Comparison of ENCODE assay signal across 8 cellular contexts in genomic region chr4:179307297-179308136, GRCh38.
DNase-seq lines count a peak whose midpoint lies in the region; TF ChIP-seq lines count a peak whose summit lies in the region.

No MANE protein-coding gene starts in this region.

- no peak overlapping the region for H3K27ac ChIP-seq in H9 (ENCODE audit: insufficient read length, low read depth, low read length)

- peaks cover 16 to 18% of the 10 kb centered on the region in 2 experiments for H3K9me3 Mint-ChIP-seq in H9
- H3K9me3 Mint-ChIP-seq in neural crest cell: peaks cover 10% of the 10 kb centered on the region

- no peak overlapping the region for H3K4ac ChIP-seq in H9 (ENCODE audit: low read depth, low read length)

- H4K20me1 ChIP-seq in H9 (ENCODE audit: control insufficient read depth, insufficient read depth, insufficient read length): no peaks in the 10 kb centered on the region

- peaks cover 13 to 19% (median 16%) of the 10 kb centered on the region in 3 experiments for H3K36me3 Mint-ChIP-seq in H9 (ENCODE audit: insufficient read depth in 1 of 3, low read depth in 3 of 3)
- H3K36me3 Mint-ChIP-seq in neural crest cell (ENCODE audit: low read depth): peaks cover 3% of the 10 kb centered on the region

- H3K79me1 ChIP-seq in H9 (ENCODE audit: insufficient read depth, low read depth, low read length, poor library complexity, severe bottlenecking): no peaks in the 10 kb centered on the region

- TF ChIP-seq CTCF in AG09319 (IDR thresholded peaks at IDR 0.05; ENCODE audit: low read depth, low read length) (peak; percentile 55), H9 (conservative IDR thresholded peaks at IDR 0.05) (peak; percentile 89), cardiac fibroblast (IDR thresholded peaks at IDR 0.05; ENCODE audit: low read depth, low read length) (peak; percentile 67), neural crest cell (conservative IDR thresholded peaks at IDR 0.05) (peak; percentile 80)

- H4K8ac ChIP-seq in H9 (replicated peaks; ENCODE audit: insufficient read length, low read depth, low read length): no peak overlapping the region

- H2BK5ac ChIP-seq in H9 (ENCODE audit: insufficient read length, low read length): no peak overlapping the region

- no peak overlapping the region for H2AFZ ChIP-seq in H9 (ENCODE audit: low read length)

- no peak overlapping the region for H2BK120ac ChIP-seq in H9 (ENCODE audit: low read depth, low read length, poor library complexity, severe bottlenecking)

- H2BK15ac ChIP-seq in H9 (ENCODE audit: low read depth, low read length): no peak overlapping the region

- H3K4me3 ChIP-seq in cardiac fibroblast (replicated peaks in 1 of 2; ENCODE audit: low read depth in 2 of 2, low read length in 2 of 2): no peak overlapping the region

- H3K4me2 ChIP-seq in H9 (ENCODE audit: insufficient read depth, insufficient read length, low read length): no peak overlapping the region

- H3K18ac ChIP-seq in H9 (ENCODE audit: insufficient read length, low read depth, low read length): no peak overlapping the region

- no peak overlapping the region; a peak in 1 of 7 replicates for H3K27ac Mint-ChIP-seq in H9
- H3K27ac Mint-ChIP-seq in neural crest cell (ENCODE audit: unreplicated experiment): no peak overlapping the region

- no peak overlapping the region for H3K56ac ChIP-seq in H9 (ENCODE audit: insufficient read length, low read depth, low read length)

- no peak overlapping the region for H3T11ph ChIP-seq in H9 (ENCODE audit: low read length)

- no peaks in the 10 kb centered on the region for H3K27me3 Mint-ChIP-seq in H9 (ENCODE audit: low read depth)
- H3K27me3 Mint-ChIP-seq in neural crest cell (ENCODE audit: low read depth): no peaks in the 10 kb centered on the region

- no peaks in the 10 kb centered on the region for H3K4me1 ChIP-seq in H9 (ENCODE audit: insufficient read depth, low read length)

- no peak overlapping the region for H3K14ac ChIP-seq in H9 (ENCODE audit: insufficient read depth, low read length)

- no peak overlapping the region for H4K5ac ChIP-seq in H9 (ENCODE audit: insufficient read length, low read depth, low read length)

- H3K9me3 ChIP-seq in H9 (ENCODE audit: control insufficient read depth, low read depth, low read length): no peaks in the 10 kb centered on the region

- no peak overlapping the region for H3K23ac ChIP-seq in H9 (ENCODE audit: insufficient read length, low read depth, low read length)

- H3K4me3 Mint-ChIP-seq in H9 (no peak overlapping the region), neural crest cell (no peak overlapping the region)

- H2AK5ac ChIP-seq in H9 (ENCODE audit: insufficient read length, low read length): no peak overlapping the region

- H2BK20ac ChIP-seq in H9 (ENCODE audit: low read depth, low read length, poor library complexity, severe bottlenecking): no peak overlapping the region

- H4K91ac ChIP-seq in H9 (ENCODE audit: insufficient read length, low read depth, low read length): no peak overlapping the region

- H3K27me3 ChIP-seq in H9 (ENCODE audit: insufficient read depth, low read length): no peaks in the 10 kb centered on the region

- DNase-seq in AG09319 (ENCODE audit: extremely low read depth, low read depth): no peak
- DNase-seq in GDM1 (lab: John Stamatoyannopoulos, UW): peak; percentile 3
- peak; percentile 65 for DNase-seq in H9
- DNase-seq in LoVo (ENCODE audit: low spot score): peak; percentile 30
- DNase-seq in cardiac fibroblast (ENCODE audit: low read depth in 2 of 2): peak; percentile 24 to 50
- DNase-seq in neural crest cell (ENCODE audit: low read depth, low spot score): peak; percentile 59
- DNase-seq in activated effector memory CD4-positive, alpha-beta T cell treated with Interleukin-2 at 50 U/mL for 16 hours: no peak
- no peak for DNase-seq in NCI-H526 treated with DMSO at 0.1 percent for 48 hours (lab: John Stamatoyannopoulos, UW)

- peaks cover 0 to 6% of the 10 kb centered on the region in 2 experiments; a peak in 3 of 4 replicates for H3K4me1 Mint-ChIP-seq in H9
- H3K4me1 Mint-ChIP-seq in neural crest cell: no peaks in the 10 kb centered on the region

- no peaks in the 10 kb centered on the region for H3K79me2 ChIP-seq in H9 (ENCODE audit: insufficient read depth, low read length)

- WGBS in H9 (ENCODE audit: extremely low coverage, insufficient read length, low lambda C conversion rate): no CpG with 5 or more reads among the region's 4 CpGs

- H3K9ac ChIP-seq in H9 (ENCODE audit: extremely low read depth, insufficient read length, low read length): no peak overlapping the region

- H2BK12ac ChIP-seq in H9 (ENCODE audit: insufficient read length, low read depth, low read length): no peak overlapping the region

- H3K23me2 ChIP-seq in H9 (ENCODE audit: insufficient read length, low read depth, low read length, poor library complexity, severe bottlenecking): no peaks in the 10 kb centered on the region

Comparison
In these comparisons a context has a peak if more than half of its experiments do, and no peak if none do; other contexts are left out.
1. DNase-seq: peak in GDM1 (single experiment), H9 (single experiment), LoVo (single experiment), cardiac fibroblast (2 of 2) and neural crest cell (single experiment); none in AG09319 (single experiment), activated effector memory CD4-positive, alpha-beta T cell treated with Interleukin-2 at 50 U/mL for 16 hours (single experiment) and NCI-H526 treated with DMSO at 0.1 percent for 48 hours (single experiment).
2. Peak in every context shown above with its lines, with median percentiles within 50 percentile points of each other: CTCF ChIP-seq.